24 cellular contexts compared by ENCODE assay signal in the genomic region with DNA sequence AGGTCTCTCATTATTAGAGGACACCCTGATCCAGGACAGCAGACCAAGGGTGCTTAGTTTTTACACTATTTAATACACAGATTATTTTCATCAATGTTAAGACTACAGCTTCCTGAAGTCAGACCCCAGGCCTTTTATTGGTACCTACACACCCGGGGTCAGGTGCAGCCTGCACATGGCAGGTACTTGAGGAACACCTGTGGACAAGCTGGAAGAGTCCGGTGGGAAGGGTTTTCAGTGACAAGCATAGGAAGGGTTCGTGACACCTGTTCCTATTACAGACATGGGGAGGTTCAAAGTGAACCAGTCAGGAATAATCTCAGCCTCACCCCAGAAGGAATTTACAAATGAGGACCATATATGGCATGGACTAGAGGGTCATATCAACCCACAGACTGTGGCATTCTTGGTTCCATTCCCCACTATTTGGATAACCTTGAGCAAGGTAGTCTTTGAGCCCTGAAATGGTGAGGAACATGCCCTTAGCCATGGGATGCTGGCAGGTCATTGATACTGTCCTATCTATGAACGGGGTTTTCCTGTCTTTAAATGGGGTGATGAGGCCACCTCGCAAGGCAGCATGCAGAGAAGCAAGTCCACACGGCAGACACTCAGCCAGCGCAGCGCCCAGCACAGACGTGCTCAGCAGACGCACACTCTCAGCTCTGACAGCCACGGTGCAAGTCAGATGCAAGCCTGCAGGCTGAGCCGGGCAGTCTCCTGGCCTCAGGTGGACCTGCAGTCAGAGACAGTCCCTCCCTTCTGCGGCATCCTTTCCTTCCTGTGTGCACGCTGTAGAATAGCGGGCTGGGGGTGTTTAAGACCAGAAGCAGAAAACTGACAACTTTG.
"Had no signal": no experiment of that assay in that cellular context is flagged by ENCODE, and none has a peak within 500 bp of the region (broad histone marks: within the 10 kb centered on the region; RNA-seq: fewer than 3 reads in every experiment).

No MANE protein-coding gene starts in this region.

- H3K27ac ChIP-seq: body of pancreas, epithelial cell of prostate, hepatocyte, tibial artery had no signal

- H3K36me3 ChIP-seq: tibial artery had no signal

- H2AFZ ChIP-seq: hepatocyte had no signal

- H3K4me3 ChIP-seq: body of pancreas, hepatocyte, lung, tibial artery had no signal

- DNase-seq: activated B cell treated with CpG ODN at 0.5 μM for 24 hours; activated CD4-positive, alpha-beta T cell treated with anti-CD3 and anti-CD28 coated beads, Interleukin-2, amount 10 ng/mL, durations not matched to agents 24 days and 14 days; activated CD8-positive, alpha-beta T cell treated with anti-CD3 and anti-CD28 coated beads for 36 hours; activated naive CD4-positive, alpha-beta T cell treated with Interleukin-2 at 50 U/mL for 16 hours; activated naive CD8-positive, alpha-beta T cell treated with anti-CD3 and anti-CD28 coated beads, Interleukin-2, amount 10 ng/mL, durations not matched to agents 7 days and 5 days; activated T-cell treated with anti-CD3 and anti-CD28 coated beads, Interleukin-2, amount 50 U/mL, for 24 hours; amygdala; body of pancreas; caudate nucleus; foreskin fibroblast; midbrain; nephron progenitor cell; occipital lobe; stimulated activated CD4-positive, alpha-beta T cell treated with anti-CD3 and anti-CD28 coated beads, Interleukin-12 subunit alpha, Interleukin-12 subunit beta, amount 100 ng/mL, for 4 hours; stimulated activated CD4-positive, alpha-beta T cell treated with anti-CD3 and anti-CD28 coated beads, Interleukin-1b, Interleukin-23, amount 100 ng/mL, for 48 hours; stimulated activated naive CD8-positive, alpha-beta T cell treated with anti-CD3 and anti-CD28 coated beads, Interleukin-15, Interleukin-2, amounts not matched to agents 100 U/mL and 50 U/mL, for 24 hours; substantia nigra; tibial artery had no signal

- H3K27me3 ChIP-seq: body of pancreas had no signal

- H3K4me1 ChIP-seq: body of pancreas, tibial artery had no signal

- ATAC-seq: activated CD8-positive, alpha-beta T cell treated with anti-CD3 and anti-CD28 coated beads for 36 hours; body of pancreas; left lobe of liver; stimulated activated naive CD8-positive, alpha-beta T cell treated with anti-CD3 and anti-CD28 coated beads, Interleukin-15, Interleukin-2, amounts not matched to agents 100 U/mL and 50 U/mL, for 24 hours had no signal

- H3K79me2 ChIP-seq: hepatocyte had no signal

- FAIRE-seq: colon, keratinocyte had no signal
